In genomic region chr17:83189673-83190385, GRCh38 we compare ENCODE assay signal across 8 cellular contexts.
DNase-seq lines count a peak whose midpoint lies in the region; ATAC-seq and TF ChIP-seq lines count a peak whose summit lies in the region.

No MANE protein-coding gene starts in this region.

- no peaks in the 10 kb centered on the region for H3K36me3 ChIP-seq in left ventricle myocardium inferior

- no peak for ATAC-seq in HG03196 (IDR thresholded peaks at IDR 0.05; ENCODE audit: unreplicated experiment)

- no peak overlapping the region for H3K27ac Mint-ChIP-seq in activated CD4-positive, alpha-beta memory T cell treated with anti-CD3 and anti-CD28 coated beads, Interleukin-2, amount 10 ng/mL, durations not matched to agents 7 days and 5 days

- peaks cover 10% of the 10 kb centered on the region for H3K9me3 Mint-ChIP-seq in activated CD4-positive, alpha-beta memory T cell treated with anti-CD3 and anti-CD28 coated beads, Interleukin-2, amount 10 ng/mL, durations not matched to agents 7 days and 5 days

- peaks cover 22% of the 10 kb centered on the region for H3K4me1 ChIP-seq in left ventricle myocardium inferior

- peaks cover 11% of the 10 kb centered on the region for H3K9me3 ChIP-seq in left ventricle myocardium inferior (replicated peaks)

- H3K4me1 Mint-ChIP-seq in activated CD4-positive, alpha-beta memory T cell treated with anti-CD3 and anti-CD28 coated beads, Interleukin-2, amount 10 ng/mL, durations not matched to agents 7 days and 5 days: peaks cover 25% of the 10 kb centered on the region

- TF ChIP-seq CTCF in left ventricle myocardium inferior (IDR thresholded peaks at IDR 0.05; ENCODE audit: borderline replicate concordance): no peak

- H3K27me3 Mint-ChIP-seq in activated CD4-positive, alpha-beta memory T cell treated with anti-CD3 and anti-CD28 coated beads, Interleukin-2, amount 10 ng/mL, durations not matched to agents 7 days and 5 days: peaks cover 4% of the 10 kb centered on the region

- POLR2A ChIA-PET in activated CD4-positive, alpha-beta memory T cell treated with anti-CD3 and anti-CD28 coated beads, Interleukin-2, amount 10 ng/mL, durations not matched to agents 7 days and 5 days (lab: Charles Lee): no interaction called here

- DNase-seq in ELR (ENCODE audit: low read depth): peak; percentile 80
- DNase-seq in activated CD4-positive, alpha-beta memory T cell treated with anti-CD3 and anti-CD28 coated beads, Interleukin-2, amount 10 ng/mL, durations not matched to agents 7 days and 5 days: peak; percentile 5
- DNase-seq in left ventricle myocardium inferior: peak; percentile 43
- DNase-seq in skeletal muscle cell (ENCODE audit: low read depth): peak; percentile 52
- no peak for DNase-seq in amygdala (lab: John Stamatoyannopoulos, UW)
- DNase-seq in NCI-H1092 (lab: John Stamatoyannopoulos, UW): no peak
- no peak for DNase-seq in occipital lobe (lab: John Stamatoyannopoulos, UW)

- H3K4me3 ChIP-seq in left ventricle myocardium inferior: no peak overlapping the region
- H3K4me3 ChIP-seq in skeletal muscle cell (ENCODE audit: low read depth, low read length): no peak overlapping the region

- no peaks in the 10 kb centered on the region for H3K36me3 Mint-ChIP-seq in activated CD4-positive, alpha-beta memory T cell treated with anti-CD3 and anti-CD28 coated beads, Interleukin-2, amount 10 ng/mL, durations not matched to agents 7 days and 5 days (ENCODE audit: low read depth)

- CTCF ChIA-PET in activated CD4-positive, alpha-beta memory T cell treated with anti-CD3 and anti-CD28 coated beads, Interleukin-2, amount 10 ng/mL, durations not matched to agents 7 days and 5 days (lab: Charles Lee): interaction anchor here (0.6 kb wide), 1 partner anchor 10 kb away, joined by 3 read pairs; no protein-coding TSS in a partner anchor

- intact Hi-C loops in left ventricle myocardium inferior (cut with micrococcal nuclease): no loop called here

- H3K27me3 ChIP-seq in left ventricle myocardium inferior (ENCODE audit: low read depth): no peaks in the 10 kb centered on the region

- no peak overlapping the region for H3K4me3 Mint-ChIP-seq in activated CD4-positive, alpha-beta memory T cell treated with anti-CD3 and anti-CD28 coated beads, Interleukin-2, amount 10 ng/mL, durations not matched to agents 7 days and 5 days

- H3K27ac ChIP-seq in left ventricle myocardium inferior (replicated peaks): peak overlapping the region; percentile 40

Comparison
In these comparisons a context has a peak if more than half of its experiments do, and no peak if none do; other contexts are left out.
1. DNase-seq: peak in ELR (single experiment), activated CD4-positive, alpha-beta memory T cell treated with anti-CD3 and anti-CD28 coated beads, Interleukin-2, amount 10 ng/mL, durations not matched to agents 7 days and 5 days (single experiment), left ventricle myocardium inferior (single experiment) and skeletal muscle cell (single experiment); none in amygdala (0 of 56), NCI-H1092 (single experiment) and occipital lobe (single experiment).